In genomic region chr11:120587299-120587698, GRCh38 we compare ENCODE assay signal across 9 cellular contexts.
"Had no signal": no experiment of that assay in that cellular context is flagged by ENCODE, and none has a peak within 500 bp of the region (broad histone marks: within the 10 kb centered on the region; RNA-seq: fewer than 3 reads in every experiment).

No MANE protein-coding gene starts in this region.

- H3K4me2 ChIP-seq: KMS-11 had no signal

- ATAC-seq: HepG2, K562 had no signal

- H3K9ac ChIP-seq: KMS-11 had no signal

- H3K27ac ChIP-seq: HL-60, KMS-11 had no signal

- H3K4me3 ChIP-seq: K562 had no signal

- FAIRE-seq: HepG2, HTR-8/SVneo, K562 had no signal

- DNase-seq: IMR-90, Karpas-422, KBM-7, KG1 had no signal
